In the genomic region with DNA sequence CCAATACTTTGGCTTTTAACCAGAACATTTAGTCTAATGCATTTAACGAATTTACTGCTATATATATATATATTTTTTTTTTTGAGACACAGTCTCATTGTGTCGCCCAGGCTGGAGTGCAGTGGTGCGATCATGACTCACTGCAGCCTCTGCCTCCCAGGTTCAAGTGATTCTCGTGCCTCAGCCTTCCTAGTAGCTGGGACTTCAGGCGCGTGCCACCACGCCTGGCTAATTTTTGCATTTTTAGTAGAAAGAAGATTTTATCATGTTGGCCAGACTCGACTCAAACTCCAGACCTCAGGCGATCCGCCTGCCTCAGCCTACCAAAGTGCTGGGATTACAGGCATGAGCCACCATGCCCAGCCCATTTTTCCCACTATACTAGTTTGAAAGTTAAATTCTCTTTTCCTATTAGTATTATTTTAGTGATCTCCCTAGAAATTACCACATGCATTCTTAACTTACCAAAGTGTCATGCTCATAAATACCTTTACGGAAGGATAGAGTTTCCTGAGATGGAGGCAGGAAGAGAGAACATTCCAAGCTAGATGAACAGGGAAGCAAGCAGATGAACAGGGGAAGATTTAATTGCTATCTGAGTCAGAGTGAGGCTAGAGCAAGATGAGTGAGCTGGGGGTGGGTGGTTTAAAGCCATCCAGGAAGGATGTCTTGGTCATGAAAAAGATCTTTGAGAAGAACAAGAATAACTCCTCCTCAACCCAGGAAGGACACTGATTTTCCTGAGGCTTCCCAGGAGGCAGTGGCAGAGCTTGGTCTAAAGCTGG, we compare ENCODE assay signal across 2 cellular contexts.
TF ChIP-seq lines count a peak whose summit lies in the region.

No MANE protein-coding gene starts in this region.

TF ChIP-seq in SK-N-SH treated with all-trans-retinoic acid at 6 μM for 48 hours, 23 proteins besides CTCF, POLR2A, EP300 and RAD21 (continued from another document):
- TF ChIP-seq, protein P1, sequence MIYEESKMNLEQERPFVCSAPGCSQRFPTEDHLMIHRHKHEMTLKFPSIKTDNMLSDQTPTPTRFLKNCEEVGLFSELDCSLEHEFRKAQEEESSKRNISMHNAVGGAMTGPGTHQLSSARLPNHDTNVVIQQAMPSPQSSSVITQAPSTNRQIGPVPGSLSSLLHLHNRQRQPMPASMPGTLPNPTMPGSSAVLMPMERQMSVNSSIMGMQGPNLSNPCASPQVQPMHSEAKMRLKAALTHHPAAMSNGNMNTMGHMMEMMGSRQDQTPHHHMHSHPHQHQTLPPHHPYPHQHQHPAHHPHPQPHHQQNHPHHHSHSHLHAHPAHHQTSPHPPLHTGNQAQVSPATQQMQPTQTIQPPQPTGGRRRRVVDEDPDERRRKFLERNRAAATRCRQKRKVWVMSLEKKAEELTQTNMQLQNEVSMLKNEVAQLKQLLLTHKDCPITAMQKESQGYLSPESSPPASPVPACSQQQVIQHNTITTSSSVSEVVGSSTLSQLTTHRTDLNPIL (CRISPR knock-in tag; IDR thresholded peaks at IDR 0.05; ENCODE audit: low read depth) = no peak
- no peak for TF ChIP-seq OSR1 (CRISPR knock-in tag; IDR thresholded peaks at IDR 0.05)
- no peak for TF ChIP-seq ESRRG (CRISPR knock-in tag; IDR thresholded peaks at IDR 0.05)
- TF ChIP-seq ZNF8 (CRISPR knock-in tag; IDR thresholded peaks at IDR 0.05) = no peak
- TF ChIP-seq ZFP30 (CRISPR knock-in tag; IDR thresholded peaks at IDR 0.05) = no peak
- no peak for TF ChIP-seq TOX (CRISPR knock-in tag; IDR thresholded peaks at IDR 0.05; ENCODE audit: borderline replicate concordance)
- no peak for TF ChIP-seq ISL1 (CRISPR knock-in tag; IDR thresholded peaks at IDR 0.05)
- no peak for TF ChIP-seq ZNF565 (CRISPR knock-in tag; conservative IDR thresholded peaks at IDR 0.05; ENCODE audit: low read depth)

TF ChIP-seq in WTC11, 78 proteins besides CTCF, POLR2A, EP300 and RAD21 (continued from another document):
- TF ChIP-seq ATF6 (CRISPR knock-in tag; IDR thresholded peaks at IDR 0.05) = no peak
- TF ChIP-seq, protein P2, sequence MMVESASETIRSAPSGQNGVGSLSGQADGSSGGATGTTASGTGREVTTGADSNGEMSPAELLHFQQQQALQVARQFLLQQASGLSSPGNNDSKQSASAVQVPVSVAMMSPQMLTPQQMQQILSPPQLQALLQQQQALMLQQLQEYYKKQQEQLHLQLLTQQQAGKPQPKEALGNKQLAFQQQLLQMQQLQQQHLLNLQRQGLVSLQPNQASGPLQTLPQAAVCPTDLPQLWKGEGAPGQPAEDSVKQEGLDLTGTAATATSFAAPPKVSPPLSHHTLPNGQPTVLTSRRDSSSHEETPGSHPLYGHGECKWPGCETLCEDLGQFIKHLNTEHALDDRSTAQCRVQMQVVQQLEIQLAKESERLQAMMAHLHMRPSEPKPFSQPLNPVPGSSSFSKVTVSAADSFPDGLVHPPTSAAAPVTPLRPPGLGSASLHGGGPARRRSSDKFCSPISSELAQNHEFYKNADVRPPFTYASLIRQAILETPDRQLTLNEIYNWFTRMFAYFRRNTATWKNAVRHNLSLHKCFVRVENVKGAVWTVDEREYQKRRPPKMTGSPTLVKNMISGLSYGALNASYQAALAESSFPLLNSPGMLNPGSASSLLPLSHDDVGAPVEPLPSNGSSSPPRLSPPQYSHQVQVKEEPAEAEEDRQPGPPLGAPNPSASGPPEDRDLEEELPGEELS (CRISPR knock-in tag; IDR thresholded peaks at IDR 0.05) = no peak
- TF ChIP-seq SOX15 (CRISPR knock-in tag; IDR thresholded peaks at IDR 0.05) = no peak
- no peak for TF ChIP-seq CBFB (CRISPR knock-in tag; IDR thresholded peaks at IDR 0.05; ENCODE audit: low read depth)
- no peak for TF ChIP-seq RORB (CRISPR knock-in tag; IDR thresholded peaks at IDR 0.05)
- no peak for TF ChIP-seq FOXP1 (CRISPR knock-in tag; IDR thresholded peaks at IDR 0.05; ENCODE audit: borderline replicate concordance)
- TF ChIP-seq TP53 (CRISPR knock-in tag; IDR thresholded peaks at IDR 0.05) = no peak
- TF ChIP-seq TCF7 (CRISPR knock-in tag; IDR thresholded peaks at IDR 0.05; ENCODE audit: low read depth) = no peak
- TF ChIP-seq, protein P3, sequence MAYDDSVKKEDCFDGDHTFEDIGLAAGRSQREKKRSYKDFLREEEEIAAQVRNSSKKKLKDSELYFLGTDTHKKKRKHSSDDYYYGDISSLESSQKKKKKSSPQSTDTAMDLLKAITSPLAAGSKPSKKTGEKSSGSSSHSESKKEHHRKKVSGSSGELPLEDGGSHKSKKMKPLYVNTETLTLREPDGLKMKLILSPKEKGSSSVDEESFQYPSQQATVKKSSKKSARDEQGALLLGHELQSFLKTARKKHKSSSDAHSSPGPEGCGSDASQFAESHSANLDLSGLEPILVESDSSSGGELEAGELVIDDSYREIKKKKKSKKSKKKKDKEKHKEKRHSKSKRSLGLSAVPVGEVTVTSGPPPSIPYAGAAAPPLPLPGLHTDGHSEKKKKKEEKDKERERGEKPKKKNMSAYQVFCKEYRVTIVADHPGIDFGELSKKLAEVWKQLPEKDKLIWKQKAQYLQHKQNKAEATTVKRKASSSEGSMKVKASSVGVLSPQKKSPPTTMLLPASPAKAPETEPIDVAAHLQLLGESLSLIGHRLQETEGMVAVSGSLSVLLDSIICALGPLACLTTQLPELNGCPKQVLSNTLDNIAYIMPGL (CRISPR knock-in tag; IDR thresholded peaks at IDR 0.05) = no peak
- TF ChIP-seq NFE2L1 (CRISPR knock-in tag; IDR thresholded peaks at IDR 0.05) = no peak
- TF ChIP-seq ZNF138 (CRISPR knock-in tag; conservative IDR thresholded peaks at IDR 0.05) = no peak
